ENCODE assay signal across 20 cellular contexts in genomic region chr2:75808793-75809535, GRCh38.
"Had no signal": no experiment of that assay in that cellular context is flagged by ENCODE, and none has a peak within 500 bp of the region (broad histone marks: within the 10 kb centered on the region; RNA-seq: fewer than 3 reads in every experiment).

No MANE protein-coding gene starts in this region.

- H3K4me3 ChIP-seq: transverse colon had no signal

- H3K9me3 ChIP-seq: transverse colon had no signal

- H3K4me1 ChIP-seq: foreskin keratinocyte, transverse colon had no signal

- H3K27me3 ChIP-seq: foreskin keratinocyte, transverse colon had no signal

- ATAC-seq: activated CD8-positive, alpha-beta T cell treated with anti-CD3 and anti-CD28 coated beads for 36 hours; activated T-helper 17 cell treated with anti-CD3 and anti-CD28 coated beads, Interleukin-2, amount 50 U/mL, for 72 hours; left lobe of liver had no signal

- FAIRE-seq: endothelial cell of umbilical vein, keratinocyte had no signal

- H3K36me3 ChIP-seq: transverse colon had no signal

- DNase-seq: activated CD4-positive, alpha-beta T cell treated with anti-CD3 and anti-CD28 coated beads, Interleukin-2, amount 10 ng/mL, durations not matched to agents 24 days and 14 days; activated CD8-positive, alpha-beta T cell treated with anti-CD3 and anti-CD28 coated beads for 36 hours; activated naive CD4-positive, alpha-beta T cell; activated naive CD8-positive, alpha-beta T cell treated with anti-CD3 and anti-CD28 coated beads for 36 hours; activated T-cell treated with anti-CD3 and anti-CD28 coated beads, Interleukin-2, amount 50 U/mL, for 1 hour; amniotic stem cell; dermis blood vessel endothelial cell; effector memory CD4-positive, alpha-beta T cell; glutamatergic neuron; hypothalamus; midbrain; stimulated activated CD4-positive, alpha-beta T cell treated with anti-CD3 and anti-CD28 coated beads, Interleukin-12 subunit alpha, Interleukin-12 subunit beta, amount 100 ng/mL, for 4 hours; stimulated activated CD4-positive, alpha-beta T cell treated with anti-CD3 and anti-CD28 coated beads, Interleukin-1b, Interleukin-23, amount 100 ng/mL, for 48 hours; stimulated activated naive CD4-positive, alpha-beta T cell treated with Interleukin-2 at 50 U/mL for 16 hours; transverse colon had no signal

- H3K27ac ChIP-seq: foreskin keratinocyte, transverse colon had no signal
